1 cellular context compared by ENCODE assay signal in genomic region chr1:44699375-44699774, GRCh38.
A peak's percentile ranks its signal among the peaks of the same experiment; 100 is the strongest.
TF ChIP-seq lines count a peak whose summit lies in the region.

No MANE protein-coding gene starts in this region.

TF ChIP-seq in K562, 482 proteins besides CTCF, POLR2A, EP300 and RAD21:
- TF ChIP-seq CEBPB (tag; IDR thresholded peaks at IDR 0.05) (peak; percentile 33; the same call in 1 of the 2 replicates), ZKSCAN1 (IDR thresholded peaks at IDR 0.05; ENCODE audit: low read depth, low read length) (0 out of 2 replicates have a peak, but pooled peaks have one; percentile 42)
